ENCODE assay signal across 1 cellular context in the genomic region with DNA sequence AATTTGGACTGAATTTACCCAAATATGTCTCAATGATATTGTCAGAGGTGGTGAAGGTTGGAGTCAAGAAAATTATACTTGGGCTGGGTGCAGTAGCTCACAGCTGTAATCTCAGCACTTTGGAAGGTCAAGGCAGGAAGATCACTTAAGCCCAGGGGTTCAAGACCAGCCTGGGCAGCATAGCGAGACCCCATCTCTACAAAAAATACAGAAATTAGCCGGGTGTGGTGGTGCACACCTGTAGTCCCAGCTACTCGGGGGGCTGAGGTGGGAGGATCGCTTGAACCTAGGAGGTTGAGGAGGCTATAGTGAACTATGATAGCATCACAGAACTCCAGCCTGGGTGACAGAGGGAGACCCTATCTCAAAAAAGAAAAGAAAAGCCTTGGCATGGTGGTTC.
TF ChIP-seq lines count a peak whose summit lies in the region.

No MANE protein-coding gene starts in this region.

TF ChIP-seq in SK-N-SH, 30 proteins besides CTCF, POLR2A, EP300 and RAD21:
- no peak for TF ChIP-seq GABPA (IDR thresholded peaks at IDR 0.05; ENCODE audit: low read depth)
- TF ChIP-seq, protein P1, sequence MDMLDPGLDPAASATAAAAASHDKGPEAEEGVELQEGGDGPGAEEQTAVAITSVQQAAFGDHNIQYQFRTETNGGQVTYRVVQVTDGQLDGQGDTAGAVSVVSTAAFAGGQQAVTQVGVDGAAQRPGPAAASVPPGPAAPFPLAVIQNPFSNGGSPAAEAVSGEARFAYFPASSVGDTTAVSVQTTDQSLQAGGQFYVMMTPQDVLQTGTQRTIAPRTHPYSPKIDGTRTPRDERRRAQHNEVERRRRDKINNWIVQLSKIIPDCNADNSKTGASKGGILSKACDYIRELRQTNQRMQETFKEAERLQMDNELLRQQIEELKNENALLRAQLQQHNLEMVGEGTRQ (IDR thresholded peaks at IDR 0.05; ENCODE audit: borderline replicate concordance, low read depth, low read length): no peak
- no peak for TF ChIP-seq RXRA (IDR thresholded peaks at IDR 0.05; ENCODE audit: borderline replicate concordance, low read depth)
- no peak for TF ChIP-seq FOXJ3 (CRISPR knock-in tag; IDR thresholded peaks at IDR 0.05)
TF ChIP-seq in SK-N-SH: peak in this region for 0.
